3 cellular contexts compared by ENCODE assay signal in genomic region chr10:100427374-100427773, GRCh38. TPM values are rescaled to one million over a fixed set of nuclear protein-coding genes. Genes with fewer than 3 reads are reported as not detected.
"Had no signal": no experiment of that assay in that cellular context is flagged by ENCODE, and none has a peak within 500 bp of the region (broad histone marks: within the 10 kb centered on the region; RNA-seq: fewer than 3 reads in every experiment).

No MANE protein-coding gene starts in this region.

- ATAC-seq: GM12878 had no signal

- DNase-seq: GDM1, GF-D8 had no signal

- H3K4me3 ChIP-seq: GM12878 had no signal

RNA-seq across cellular contexts. Expression of gene WNT8B, which starts 35.4 kb away (rescaled TPM):
- polyA plus RNA-seq: GM12878 had no signal
